Comparison of ENCODE assay signal across 18 cellular contexts in genomic region chr2:1782514-1782913, GRCh38. TPM values are rescaled to one million over a fixed set of nuclear protein-coding genes. Genes with fewer than 3 reads are reported as not detected.
"Had no signal": no experiment of that assay in that cellular context is flagged by ENCODE, and none has a peak within 500 bp of the region (broad histone marks: within the 10 kb centered on the region; RNA-seq: fewer than 3 reads in every experiment).

No MANE protein-coding gene starts in this region.

- FAIRE-seq: endometrium, frontal cortex, pancreas had no signal

- H3K4me1 ChIP-seq: pancreas, thyroid gland had no signal

- H3K4me3 Mint-ChIP-seq: activated CD4-positive, alpha-beta memory T cell treated with anti-CD3 and anti-CD28 coated beads for 36 hours; activated T-cell treated with anti-CD3 and anti-CD28 coated beads, Interleukin-2, amount 50 U/mL, for 72 hours; central memory CD8-positive, alpha-beta T cell; stimulated activated memory B cell treated with anti-CD40 and anti-IgM and Interleukin-4, amounts not matched to agents 10 μg/mL and 1 μg/mL and 100 μg/mL, for 72 hours had no signal

- H3K27ac ChIP-seq: brain microvascular endothelial cell, coronary artery, neutrophil, pancreas, thyroid gland, WERI-Rb-1 had no signal

- H3K36me3 ChIP-seq: brain microvascular endothelial cell, neutrophil, pancreas, thyroid gland, WERI-Rb-1 had no signal

- H3K27ac Mint-ChIP-seq: activated CD4-positive, alpha-beta memory T cell treated with anti-CD3 and anti-CD28 coated beads for 36 hours; activated T-cell treated with anti-CD3 and anti-CD28 coated beads, Interleukin-2, amount 50 U/mL, for 72 hours; stimulated activated memory B cell treated with anti-CD40 and anti-IgM and Interleukin-4, amounts not matched to agents 10 μg/mL and 1 μg/mL and 100 μg/mL, for 72 hours had no signal

- DNase-seq: activated CD4-positive, alpha-beta memory T cell treated with anti-CD3 and anti-CD28 coated beads for 36 hours; activated T-cell treated with anti-CD3 and anti-CD28 coated beads, Interleukin-2, amount 50 U/mL, for 72 hours; brain microvascular endothelial cell; kidney glomerular epithelial cell; mesenchymal stem cell; naive thymus-derived CD8-positive, alpha-beta T cell; pancreas; stimulated activated CD4-positive, alpha-beta T cell treated with anti-CD3 and anti-CD28 coated beads, Interleukin-4, amount 100 ng/mL, for 4 hours; thyroid gland; WERI-Rb-1 had no signal

- ATAC-seq: pancreas; sciatic nerve; stimulated activated memory B cell treated with anti-CD40 and anti-IgM and Interleukin-4, amounts not matched to agents 10 μg/mL and 1 μg/mL and 100 μg/mL, for 72 hours had no signal

- H3K9me3 Mint-ChIP-seq: activated CD4-positive, alpha-beta memory T cell treated with anti-CD3 and anti-CD28 coated beads for 36 hours; activated T-cell treated with anti-CD3 and anti-CD28 coated beads, Interleukin-2, amount 50 U/mL, for 72 hours; central memory CD8-positive, alpha-beta T cell; naive thymus-derived CD8-positive, alpha-beta T cell; stimulated activated memory B cell treated with anti-CD40 and anti-IgM and Interleukin-4, amounts not matched to agents 10 μg/mL and 1 μg/mL and 100 μg/mL, for 72 hours had no signal

- H3K36me3 Mint-ChIP-seq: activated CD4-positive, alpha-beta memory T cell treated with anti-CD3 and anti-CD28 coated beads for 36 hours; naive thymus-derived CD8-positive, alpha-beta T cell; stimulated activated memory B cell treated with anti-CD40 and anti-IgM and Interleukin-4, amounts not matched to agents 10 μg/mL and 1 μg/mL and 100 μg/mL, for 72 hours had no signal

- H3K9me3 ChIP-seq: neutrophil, pancreas, thyroid gland had no signal

- H3K4me3 ChIP-seq: coronary artery, pancreas, smooth muscle cell, thyroid gland had no signal

- H3K27me3 Mint-ChIP-seq: stimulated activated memory B cell treated with anti-CD40 and anti-IgM and Interleukin-4, amounts not matched to agents 10 μg/mL and 1 μg/mL and 100 μg/mL, for 72 hours had no signal

- H3K4me1 Mint-ChIP-seq: central memory CD8-positive, alpha-beta T cell; stimulated activated memory B cell treated with anti-CD40 and anti-IgM and Interleukin-4, amounts not matched to agents 10 μg/mL and 1 μg/mL and 100 μg/mL, for 72 hours had no signal

- H3K27me3 ChIP-seq: brain microvascular endothelial cell, neutrophil, pancreas, thyroid gland had no signal

RNA-seq across cellular contexts. Expression of gene PXDN, which starts 38.2 kb away (rescaled TPM):
- total RNA-seq: activated CD4-positive, alpha-beta memory T cell treated with anti-CD3 and anti-CD28 coated beads for 36 hours had no signal
